ENCODE assay signal across 22 cellular contexts in the genomic region with DNA sequence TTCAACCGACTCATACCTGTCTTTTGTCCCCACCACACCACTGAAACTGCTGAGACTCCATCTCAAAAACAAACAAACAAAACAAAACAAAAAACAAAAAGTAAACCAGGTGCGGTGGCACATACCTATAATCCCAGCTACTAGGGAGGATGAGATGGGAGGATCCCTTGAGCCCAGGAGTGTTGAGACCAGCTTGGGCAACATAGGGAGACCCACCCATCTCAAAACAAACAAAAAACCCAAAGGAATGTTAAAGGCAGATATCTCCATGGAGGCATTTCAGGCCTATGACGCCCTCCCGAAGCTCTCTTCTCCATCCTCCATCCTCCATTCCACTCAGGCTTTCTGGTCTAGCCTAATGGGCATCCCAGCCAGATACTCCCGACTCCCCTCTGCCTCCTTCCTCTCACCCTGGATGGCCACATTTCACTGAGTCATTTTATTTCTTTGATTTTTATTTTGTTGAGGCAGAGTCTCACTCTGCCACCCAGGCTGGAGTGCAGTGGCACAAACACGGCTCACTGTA. TPM values are rescaled to one million over a fixed set of nuclear protein-coding genes. Genes with fewer than 3 reads are reported as not detected.
"Had no signal": no experiment of that assay in that cellular context is flagged by ENCODE, and none has a peak within 500 bp of the region (broad histone marks: within the 10 kb centered on the region; RNA-seq: fewer than 3 reads in every experiment).

No MANE protein-coding gene starts in this region.

- H3K4me3 Mint-ChIP-seq: activated T-cell treated with anti-CD3 and anti-CD28 coated beads, Interleukin-2, amount 50 U/mL, for 4 hours; effector memory CD8-positive, alpha-beta T cell had no signal

- DNase-seq: activated CD4-positive, alpha-beta T cell treated with anti-CD3 and anti-CD28 coated beads, Interleukin-2, amount 50 U/mL, for 1 hour; activated CD4-positive, CD25-positive, alpha-beta regulatory T cell treated with anti-CD3 and anti-CD28 coated beads, Interleukin-2, amount 50 U/mL, for 72 hours; activated CD8-positive, alpha-beta memory T cell treated with anti-CD3 and anti-CD28 coated beads, Interleukin-2, amount 50 U/mL, for 4 hours; activated effector memory CD4-positive, alpha-beta T cell treated with Interleukin-2 at 50 U/mL for 16 hours; activated naive CD4-positive, alpha-beta T cell treated with anti-CD3 and anti-CD28 coated beads, Interleukin-2, amount 50 U/mL, for 16 hours; activated T-cell treated with anti-CD3 and anti-CD28 coated beads, Interleukin-2, amount 50 U/mL, for 4 hours; dermis blood vessel endothelial cell; effector memory CD8-positive, alpha-beta T cell; foreskin keratinocyte; hippocampal formation; left cardiac atrium; mesenchymal stem cell; naive thymus-derived CD4-positive, alpha-beta T cell; occipital lobe; stimulated activated CD4-positive, alpha-beta T cell treated with anti-CD3 and anti-CD28 coated beads, Interleukin-2, amount 100 ng/mL, for 24 hours; stimulated activated naive CD4-positive, alpha-beta T cell treated with Interleukin-2 at 50 U/mL for 16 hours; T-helper 1 cell; trophoblast cell had no signal

- H3K27me3 ChIP-seq: adrenal gland, foreskin keratinocyte had no signal

- H3K9me3 ChIP-seq: adrenal gland, suprapubic skin had no signal

- H3K27ac Mint-ChIP-seq: effector memory CD8-positive, alpha-beta T cell; progenitor cell of endocrine pancreas had no signal

- H3K9me3 Mint-ChIP-seq: activated T-cell treated with anti-CD3 and anti-CD28 coated beads, Interleukin-2, amount 50 U/mL, for 4 hours; effector memory CD8-positive, alpha-beta T cell; naive thymus-derived CD4-positive, alpha-beta T cell had no signal

- H3K4me3 ChIP-seq: adrenal gland, cardiac muscle cell, suprapubic skin had no signal

- H3K36me3 Mint-ChIP-seq: naive thymus-derived CD4-positive, alpha-beta T cell had no signal

- H3K4me1 ChIP-seq: foreskin keratinocyte had no signal

- H3K27ac ChIP-seq: cardiac muscle cell, foreskin keratinocyte, suprapubic skin had no signal

- ATAC-seq: activated T-cell treated with anti-CD3 and anti-CD28 coated beads, Interleukin-2, amount 50 U/mL, for 4 hours; effector memory CD8-positive, alpha-beta T cell; foreskin keratinocyte; left cardiac atrium; naive thymus-derived CD4-positive, alpha-beta T cell had no signal

- H3K36me3 ChIP-seq: adrenal gland, cardiac muscle cell, suprapubic skin had no signal

RNA-seq across cellular contexts. Expression of a gene that starts 3.2 kb away (rescaled TPM):
- total RNA-seq: occipital lobe had no signal
- polyA plus RNA-seq: cardiac muscle cell; naive thymus-derived CD4-positive, alpha-beta T cell had no signal
